Comparison of ENCODE assay signal across 1 cellular context in genomic region chr3:196813903-196814302, GRCh38.
TF ChIP-seq lines count a peak whose summit lies in the region.

No MANE protein-coding gene starts in this region.

TF ChIP-seq in SK-N-SH, 30 proteins besides CTCF, POLR2A, EP300 and RAD21 (continued from another document):
- TF ChIP-seq MEF2A (IDR thresholded peaks at IDR 0.05; ENCODE audit: borderline replicate concordance, low read depth) (no peak), FOXM1 (IDR thresholded peaks at IDR 0.05; ENCODE audit: low read depth) (no peak), RXRA (IDR thresholded peaks at IDR 0.05; ENCODE audit: borderline replicate concordance, low read depth) (no peak), RFX5 (IDR thresholded peaks at IDR 0.05; ENCODE audit: low read length) (no peak), IRF3 (IDR thresholded peaks at IDR 0.05; ENCODE audit: low read depth, low read length) (no peak), EZH2phosphoT487 (IDR thresholded peaks at IDR 0.05; ENCODE audit: borderline replicate concordance, low read depth) (no peak), RCOR1 (IDR thresholded peaks at IDR 0.05; ENCODE audit: low read length) (no peak), FOXJ3 (CRISPR knock-in tag; IDR thresholded peaks at IDR 0.05) (no peak), POLR2AphosphoS5 (IDR thresholded peaks at IDR 0.05; ENCODE audit: low read depth, low read length) (no peak), TAF1 (IDR thresholded peaks at IDR 0.05; ENCODE audit: borderline replicate concordance, low read depth, low read length) (no peak), YY1 (IDR thresholded peaks at IDR 0.05; ENCODE audit: low read depth) (no peak), JUND (IDR thresholded peaks at IDR 0.05) (peak; percentile 65), REST (IDR thresholded peaks at IDR 0.05; ENCODE audit: low read depth, low read length) (no peak), SMC3 (IDR thresholded peaks at IDR 0.05; ENCODE audit: low read depth, low read length) (no peak)
- TF ChIP-seq, protein P1, sequence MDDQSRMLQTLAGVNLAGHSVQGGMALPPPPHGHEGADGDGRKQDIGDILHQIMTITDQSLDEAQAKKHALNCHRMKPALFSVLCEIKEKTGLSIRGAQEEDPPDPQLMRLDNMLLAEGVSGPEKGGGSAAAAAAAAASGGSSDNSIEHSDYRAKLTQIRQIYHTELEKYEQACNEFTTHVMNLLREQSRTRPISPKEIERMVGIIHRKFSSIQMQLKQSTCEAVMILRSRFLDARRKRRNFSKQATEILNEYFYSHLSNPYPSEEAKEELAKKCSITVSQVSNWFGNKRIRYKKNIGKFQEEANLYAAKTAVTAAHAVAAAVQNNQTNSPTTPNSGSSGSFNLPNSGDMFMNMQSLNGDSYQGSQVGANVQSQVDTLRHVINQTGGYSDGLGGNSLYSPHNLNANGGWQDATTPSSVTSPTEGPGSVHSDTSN (IDR thresholded peaks at IDR 0.05): peak; percentile 83
- TF ChIP-seq, protein P2, sequence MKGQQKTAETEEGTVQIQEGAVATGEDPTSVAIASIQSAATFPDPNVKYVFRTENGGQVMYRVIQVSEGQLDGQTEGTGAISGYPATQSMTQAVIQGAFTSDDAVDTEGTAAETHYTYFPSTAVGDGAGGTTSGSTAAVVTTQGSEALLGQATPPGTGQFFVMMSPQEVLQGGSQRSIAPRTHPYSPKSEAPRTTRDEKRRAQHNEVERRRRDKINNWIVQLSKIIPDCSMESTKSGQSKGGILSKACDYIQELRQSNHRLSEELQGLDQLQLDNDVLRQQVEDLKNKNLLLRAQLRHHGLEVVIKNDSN (IDR thresholded peaks at IDR 0.05; ENCODE audit: borderline replicate concordance, low read depth): no peak
